In the genomic region with DNA sequence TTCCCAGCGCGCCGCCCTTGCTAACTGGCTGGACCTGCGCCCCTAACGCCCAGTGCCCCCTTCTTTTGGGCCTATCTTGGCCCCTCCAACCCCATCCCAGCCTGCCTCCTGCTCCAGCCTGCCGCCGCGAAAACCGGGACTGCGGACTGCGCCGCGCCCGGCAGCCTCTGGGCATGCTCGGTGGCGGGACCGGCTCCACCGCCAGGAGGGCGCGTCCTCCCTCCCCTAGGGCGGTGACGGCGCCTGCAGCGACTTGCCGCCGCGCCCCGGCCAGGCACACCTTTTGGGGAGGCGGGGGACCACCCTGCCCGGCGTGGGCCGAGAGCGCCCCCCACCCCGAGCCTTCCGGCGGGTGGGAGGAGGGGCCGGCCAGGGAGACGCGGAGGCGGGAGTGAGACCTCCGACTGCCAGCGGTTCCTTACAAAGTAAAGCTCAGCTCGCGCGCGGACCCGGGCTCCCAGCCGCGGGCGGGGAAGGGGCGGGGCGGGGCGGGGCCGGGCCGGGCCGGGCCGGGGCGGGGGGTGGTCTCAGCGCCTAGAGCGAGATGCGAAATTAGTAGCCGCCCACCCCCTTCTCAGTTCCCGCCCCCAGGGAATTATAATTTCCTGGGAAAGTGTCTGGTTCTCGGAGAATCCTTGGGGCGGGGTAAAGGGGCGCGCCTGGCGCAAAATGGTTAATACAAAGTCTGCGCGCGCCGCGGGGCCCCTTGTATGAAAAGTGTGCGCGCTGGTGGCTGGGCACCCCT, we compare ENCODE assay signal across 8 cellular contexts.
DNase-seq lines count a peak whose midpoint lies in the region; ATAC-seq, FAIRE-seq and TF ChIP-seq lines count a peak whose summit lies in the region.

No MANE protein-coding gene starts in this region.

- CTCF ChIA-PET in activated naive CD4-positive, alpha-beta T cell treated with anti-CD3 and anti-CD28 coated beads for 36 hours (lab: Charles Lee) = no interaction called here
- CTCF ChIA-PET in HepG2 (lab: Yijun Ruan, JAX; ENCODE audit: low intra/inter-chr PET ratio, low total read pairs) = no interaction called here

- H4K20me1 ChIP-seq in HepG2 (ENCODE audit: insufficient read depth, low read length) = no peaks in the 10 kb centered on the region

- in situ Hi-C loops in HepG2 (cut with HindIII; ENCODE audit: extremely low pct_ligation_motif_present, low pct_unique_long_range_greater_than_20kb) = no loop called here

- peaks cover 18% of the 10 kb centered on the region for H3K4me1 ChIP-seq in HepG2 (ENCODE audit: insufficient read depth, low read length)

- H3K27me3 ChIP-seq in HepG2 (ENCODE audit: control insufficient read depth in 1 of 2, insufficient read depth in 2 of 2, low read length in 2 of 2) = peaks cover 10 to 44% of the 10 kb centered on the region in 2 experiments

- TF ChIP-seq POLR2A in HepG2 (IDR thresholded peaks at IDR 0.05; ENCODE audit: insufficient read depth in 1 of 2, low read depth in 2 of 2, low read length in 2 of 2) = no peak

- no peaks in the 10 kb centered on the region for H3K9me3 ChIP-seq in SK-N-MC (ENCODE audit: low read depth, low read length)
- H3K9me3 ChIP-seq in HepG2 (ENCODE audit: low read length) = no peaks in the 10 kb centered on the region

- no peaks in the 10 kb centered on the region for H3K36me3 Mint-ChIP-seq in activated naive CD4-positive, alpha-beta T cell treated with anti-CD3 and anti-CD28 coated beads for 36 hours (ENCODE audit: low read depth)

- H3K4me1 Mint-ChIP-seq in activated naive CD4-positive, alpha-beta T cell treated with anti-CD3 and anti-CD28 coated beads for 36 hours (ENCODE audit: low read depth) = peaks cover 16% of the 10 kb centered on the region

- no peaks in the 10 kb centered on the region for H3K9me3 Mint-ChIP-seq in activated naive CD4-positive, alpha-beta T cell treated with anti-CD3 and anti-CD28 coated beads for 36 hours

- H3K27ac ChIP-seq in SK-N-MC = no peak overlapping the region
- no peak overlapping the region for H3K27ac ChIP-seq in HepG2 (ENCODE audit: extremely low read length, insufficient read depth, low read length)

- peak; percentile 13 for DNase-seq in activated naive CD4-positive, alpha-beta T cell treated with anti-CD3 and anti-CD28 coated beads for 36 hours
- no peak for DNase-seq in activated naive CD4-positive, alpha-beta T cell (lab: John Stamatoyannopoulos, UW)
- DNase-seq in HCEC 1CT = peak; percentile 88
- DNase-seq in M059J (ENCODE audit: low read depth) = peak; percentile 87
- DNase-seq in SK-N-MC (ENCODE audit: low read depth, low spot score) = no peak
- peak; percentile 87 for DNase-seq in dermis blood vessel endothelial cell
- DNase-seq in HepG2 (ENCODE audit: low spot score) = no peak
- DNase-seq in stimulated activated naive CD8-positive, alpha-beta T cell treated with anti-CD3 and anti-CD28 coated beads, Interleukin-15, Interleukin-2, amounts not matched to agents 100 U/mL and 50 U/mL, for 24 hours = peak; percentile 66

- no peaks in the 10 kb centered on the region for H3K79me2 ChIP-seq in HepG2 (ENCODE audit: insufficient read depth, low read length)

- no peak overlapping the region for H3K27ac Mint-ChIP-seq in activated naive CD4-positive, alpha-beta T cell treated with anti-CD3 and anti-CD28 coated beads for 36 hours

- FAIRE-seq in HepG2 (lab: Jason Lieb, UNC) = no peak

- peak; percentile 13; the same call in 1 of the 2 replicates for TF ChIP-seq CTCF in HepG2 (CRISPR knock-in tag; IDR thresholded peaks at IDR 0.05)

- no TSS peak for BruUV-seq in HepG2 (replicated peaks; lab: Mats Ljungman, UMichigan)

- no peak overlapping the region for H2AFZ ChIP-seq in HepG2 (ENCODE audit: low read length)

- H3K4me2 ChIP-seq in HepG2 (ENCODE audit: low read depth, low read length) = peak overlapping the region; percentile 79

- peaks cover 45% of the 10 kb centered on the region for H3K27me3 Mint-ChIP-seq in activated naive CD4-positive, alpha-beta T cell treated with anti-CD3 and anti-CD28 coated beads for 36 hours (ENCODE audit: low read depth)

- under 1% methylated on average over 26 of the region's 75 CpGs for WGBS in HepG2 (ENCODE audit: low lambda C conversion rate)

- peak overlapping the region; percentile 75 for H3K4me3 Mint-ChIP-seq in activated naive CD4-positive, alpha-beta T cell treated with anti-CD3 and anti-CD28 coated beads for 36 hours

- intact Hi-C loops in activated naive CD4-positive, alpha-beta T cell treated with anti-CD3 and anti-CD28 coated beads for 36 hours (cut with micrococcal nuclease) = loop anchor here (2.0 kb wide), 1 partner anchor 65 kb away; no protein-coding TSS in a partner anchor
- intact Hi-C loops in HepG2 (cut with micrococcal nuclease; ENCODE audit: unreplicated experiment) = loop anchor here (2.0 kb wide), 2 partner anchors 19 to 41 kb away; no protein-coding TSS in a partner anchor

- peak; percentile 85 for ATAC-seq in HepG2
- peak; percentile 72 for ATAC-seq in stimulated activated naive CD8-positive, alpha-beta T cell treated with anti-CD3 and anti-CD28 coated beads, Interleukin-15, Interleukin-2, amounts not matched to agents 100 U/mL and 50 U/mL, for 24 hours

- H3K36me3 ChIP-seq in SK-N-MC (ENCODE audit: insufficient read depth, low read length) (no peaks in the 10 kb centered on the region), HepG2 (replicated peaks in 1 of 2; ENCODE audit: control insufficient read depth in 1 of 2, insufficient read depth in 2 of 2, low read length in 2 of 2) (no peaks in the 10 kb centered on the region)

- TF ChIP-seq RAD21 in HepG2 (CRISPR knock-in tag; IDR thresholded peaks at IDR 0.05) = no peak

- TF ChIP-seq EP300 in HepG2 (IDR thresholded peaks at IDR 0.05; ENCODE audit: low read depth in 2 of 2, low read length in 2 of 2) (no peak), HepG2 (CRISPR knock-in tag; IDR thresholded peaks at IDR 0.05; ENCODE audit: borderline replicate concordance) (no peak)

- H3K9ac ChIP-seq in SK-N-MC (ENCODE audit: insufficient read length) (no peak overlapping the region), HepG2 (ENCODE audit: insufficient read depth, low read depth, low read length) (no peak overlapping the region)

- POLR2A ChIA-PET in HepG2 (lab: Yijun Ruan, JAX) = no interaction called here

- H3K4me3 ChIP-seq in SK-N-MC (peak overlapping the region; percentile 85), HepG2 (replicated peaks in 1 of 3; ENCODE audit: insufficient read depth in 1 of 3, low read depth in 2 of 3, low read length in 3 of 3) (peak overlapping the region; percentile 50 to 73 (median 61); a peak in 5 of 6 replicates)

TF ChIP-seq in HepG2, 621 proteins besides CTCF, POLR2A, EP300 and RAD21 (continues in another document):
- TF ChIP-seq ZNF737 (CRISPR knock-in tag; IDR thresholded peaks at IDR 0.05; ENCODE audit: borderline replicate concordance) (no peak), PAWR (CRISPR knock-in tag; IDR thresholded peaks at IDR 0.05; ENCODE audit: borderline replicate concordance) (no peak), RXRB (CRISPR knock-in tag; IDR thresholded peaks at IDR 0.05; ENCODE audit: borderline replicate concordance) (no peak), ZNF687 (CRISPR knock-in tag; IDR thresholded peaks at IDR 0.05) (peak; percentile 49), ZNF260 (CRISPR knock-in tag; IDR thresholded peaks at IDR 0.05; ENCODE audit: borderline replicate concordance, low read depth) (no peak), ZNF883 (CRISPR knock-in tag; IDR thresholded peaks at IDR 0.05; ENCODE audit: not compliant biosample characterization) (peak; percentile 16), TFDP1 (CRISPR knock-in tag; IDR thresholded peaks at IDR 0.05; ENCODE audit: borderline replicate concordance) (no peak; the same call in 1 of the 2 replicates), ZFP82 (CRISPR knock-in tag; IDR thresholded peaks at IDR 0.05; ENCODE audit: borderline replicate concordance) (no peak), ZNF317 (CRISPR knock-in tag; IDR thresholded peaks at IDR 0.05) (no peak), CHCHD3 (CRISPR knock-in tag; IDR thresholded peaks at IDR 0.05) (no peak), JDP2 (CRISPR knock-in tag; IDR thresholded peaks at IDR 0.05; ENCODE audit: borderline replicate concordance) (no peak), KLF6 (CRISPR knock-in tag; IDR thresholded peaks at IDR 0.05) (no peak)

Comparison
In these comparisons a context has a peak if more than half of its experiments do, and no peak if none do; other contexts are left out.
1. DNase-seq: peak in activated naive CD4-positive, alpha-beta T cell treated with anti-CD3 and anti-CD28 coated beads for 36 hours (single experiment), HCEC 1CT (single experiment), M059J (single experiment), dermis blood vessel endothelial cell (single experiment) and stimulated activated naive CD8-positive, alpha-beta T cell treated with anti-CD3 and anti-CD28 coated beads, Interleukin-15, Interleukin-2, amounts not matched to agents 100 U/mL and 50 U/mL, for 24 hours (single experiment); none in activated naive CD4-positive, alpha-beta T cell (0 of 4), SK-N-MC (single experiment) and HepG2 (single experiment).